Comparison of ENCODE assay signal across 9 cellular contexts in the genomic region with DNA sequence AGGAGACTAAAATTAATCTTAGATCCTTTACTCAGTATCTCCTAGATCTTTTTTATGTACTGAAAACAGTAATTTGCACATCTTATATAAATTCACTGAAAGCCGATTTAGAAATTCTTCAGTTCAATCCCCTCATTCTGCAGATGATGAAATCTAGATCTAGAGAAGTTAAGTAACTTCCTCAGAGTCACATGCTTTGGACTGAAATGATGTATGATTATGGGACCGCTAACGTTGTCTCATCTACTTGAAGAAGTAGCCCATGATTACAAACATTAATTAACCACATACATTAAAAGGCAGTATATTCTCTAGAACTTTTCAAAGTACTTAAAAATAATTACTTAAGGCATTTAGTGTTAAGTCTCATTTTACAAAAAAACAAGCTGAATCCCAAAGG. TPM values are rescaled to one million over a fixed set of nuclear protein-coding genes. Genes with fewer than 3 reads are reported as not detected.
DNase-seq lines count a peak whose midpoint lies in the region; ATAC-seq and TF ChIP-seq lines count a peak whose summit lies in the region.
"Had no signal": no experiment of that assay in that cellular context is flagged by ENCODE, and none has a peak within 500 bp of the region (broad histone marks: within the 10 kb centered on the region; RNA-seq: fewer than 3 reads in every experiment).

No MANE protein-coding gene starts in this region.

- H3K4me3 ChIP-seq in heart left ventricle (peak overlapping the region; percentile 5 to 57 (median 43)), right lobe of liver (peak overlapping the region in 1 of 3 donors; percentile 25), urinary bladder (ENCODE audit: low read depth, low read length) (peak overlapping the region; percentile 22)

- no peaks in the 10 kb centered on the region for H3K27me3 Mint-ChIP-seq in activated naive CD8-positive, alpha-beta T cell

- H3K4me1 Mint-ChIP-seq in activated naive CD8-positive, alpha-beta T cell (ENCODE audit: low read depth) = peaks cover 78% of the 10 kb centered on the region

- no peak for TF ChIP-seq POLR2A in heart left ventricle (IDR thresholded peaks at IDR 0.05)
- no peak for TF ChIP-seq POLR2A in right lobe of liver (IDR thresholded peaks at IDR 0.05)

- H3K27ac Mint-ChIP-seq in activated naive CD8-positive, alpha-beta T cell = peak overlapping the region; percentile 97

- peak; percentile 41 to 58 (median 47) for ATAC-seq in heart left ventricle
- peak in 3 of 4 donors; percentile 11 to 19 (median 17) for ATAC-seq in right lobe of liver
- ATAC-seq in GM21526 (IDR thresholded peaks at IDR 0.05; ENCODE audit: low FRiP score, unreplicated experiment) = no peak

- H3K36me3 Mint-ChIP-seq in activated naive CD8-positive, alpha-beta T cell = peaks cover 3% of the 10 kb centered on the region

- DNase-seq in heart left ventricle (no peak), cardiac septum (ENCODE audit: low spot score) (no peak), right lobe of liver (no peak), DMS53 (lab: John Stamatoyannopoulos, UW) (no peak)
- DNase-seq in activated CD4-positive, CD25-positive, alpha-beta regulatory T cell (lab: John Stamatoyannopoulos, UW) = no peak
- DNase-seq: NCI-H1694 had no signal

- intact Hi-C loops in heart left ventricle (cut with DNase I) (loop anchor here in 5 of 10 donors (5.0 to 10.0 kb wide), 4 partner anchors 57 to 207 kb away; a partner anchor contains a TSS), cardiac septum (cut with DNase I) (loop anchor here (5.0 kb wide), 1 partner anchor 81 kb away; a partner anchor contains a TSS), right lobe of liver (cut with DNase I) (no loop called here)

- 41 to 49% (median 47%) methylated on average over 3 of the region's 3 CpGs for WGBS in heart left ventricle, 4 donors
- 24% methylated on average over 3 of the region's 3 CpGs for WGBS in right lobe of liver (ENCODE audit: insufficient coverage, low coverage, low lambda C conversion rate, missing lambda C conversion rate)
- WGBS in urinary bladder = 74% methylated on average over 3 of the region's 3 CpGs

- no peaks in the 10 kb centered on the region for H3K27me3 ChIP-seq in heart left ventricle
- H3K27me3 ChIP-seq in right lobe of liver = no peaks in the 10 kb centered on the region

- peaks cover 0 to 5% (median 0%) of the 10 kb centered on the region in 9 donors for H3K36me3 ChIP-seq in heart left ventricle
- H3K36me3 ChIP-seq in right lobe of liver = no peaks in the 10 kb centered on the region
- no peaks in the 10 kb centered on the region for H3K36me3 ChIP-seq in urinary bladder (ENCODE audit: insufficient read depth)

- H3K4me3 Mint-ChIP-seq in activated naive CD8-positive, alpha-beta T cell = peak overlapping the region; percentile 97

- H3K9me3 ChIP-seq in heart left ventricle (no peaks in the 10 kb centered on the region), right lobe of liver (no peaks in the 10 kb centered on the region)

- TF ChIP-seq CTCF in heart left ventricle (IDR thresholded peaks at IDR 0.05) (no peak), right lobe of liver (IDR thresholded peaks at IDR 0.05) (no peak)

- peak overlapping the region; percentile 73 to 95 (median 82) for H3K27ac ChIP-seq in heart left ventricle
- peak overlapping the region; percentile 67 to 87 (median 71) for H3K27ac ChIP-seq in right lobe of liver
- peak overlapping the region; percentile 67 for H3K27ac ChIP-seq in urinary bladder (ENCODE audit: low read depth)

- peaks cover 20 to 95% (median 63%) of the 10 kb centered on the region in 12 donors for H3K4me1 ChIP-seq in heart left ventricle
- H3K4me1 ChIP-seq in right lobe of liver = peaks cover 0 to 31% (median 7%) of the 10 kb centered on the region in 4 donors
- H3K4me1 ChIP-seq in urinary bladder (ENCODE audit: insufficient read depth) = peaks cover 4% of the 10 kb centered on the region

- H3K9me3 Mint-ChIP-seq in activated naive CD8-positive, alpha-beta T cell (ENCODE audit: low read depth) = no peaks in the 10 kb centered on the region

RNA-seq across cellular contexts. Expression of a gene that starts 37.8 kb away (rescaled TPM):
- total RNA-seq in heart left ventricle (10 to 100 TPM; 28.6 to 75.4 (median 35.3) TPM), cardiac septum (36.6 TPM), right lobe of liver (10 to 100 TPM; 24.1 to 35.4 (median 31.0) TPM), urinary bladder (83.9 TPM)
- polyA plus RNA-seq in heart left ventricle (10 to 100 TPM in 1 of 2 donors, 1 to 10 TPM in 1; 7.7 to 19.4 TPM), urinary bladder (57.4 TPM)
